In the genomic region with DNA sequence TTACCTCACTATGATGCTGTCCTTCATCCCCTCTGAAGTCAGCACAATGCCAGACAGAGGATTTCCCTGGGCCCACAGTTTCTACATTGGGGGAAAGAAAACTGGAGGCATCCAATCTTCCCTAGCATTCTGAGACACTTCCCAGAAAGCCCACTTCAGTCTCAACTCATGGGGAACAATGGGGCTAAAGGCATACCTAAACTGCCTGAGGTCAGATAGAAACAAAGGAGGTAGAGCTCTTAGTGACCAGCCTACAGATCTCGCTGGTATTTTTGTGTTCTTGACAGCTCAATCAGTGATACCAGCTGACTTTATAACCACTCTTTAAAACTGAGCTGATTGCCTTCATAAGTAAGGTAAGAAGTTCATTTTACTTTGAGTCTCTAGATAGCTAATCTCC, we compare ENCODE assay signal across 30 cellular contexts.
"Had no signal": no experiment of that assay in that cellular context is flagged by ENCODE, and none has a peak within 500 bp of the region (broad histone marks: within the 10 kb centered on the region; RNA-seq: fewer than 3 reads in every experiment).

No MANE protein-coding gene starts in this region.

- H3K36me3 Mint-ChIP-seq: activated naive CD4-positive, alpha-beta T cell treated with anti-CD3 and anti-CD28 coated beads, Interleukin-2, amount 50 U/mL, for 24 hours; activated naive CD8-positive, alpha-beta T cell treated with anti-CD3 and anti-CD28 coated beads for 36 hours had no signal

- H3K4me3 Mint-ChIP-seq: activated CD4-positive, alpha-beta memory T cell treated with anti-CD3 and anti-CD28 coated beads, Interleukin-2, amount 10 ng/mL, durations not matched to agents 7 days and 5 days; activated CD4-positive, alpha-beta T cell treated with anti-CD3 and anti-CD28 coated beads, Interleukin-2, amount 10 ng/mL, durations not matched to agents 7 days and 5 days; activated naive CD4-positive, alpha-beta T cell treated with anti-CD3 and anti-CD28 coated beads for 36 hours; activated naive CD4-positive, alpha-beta T cell treated with anti-CD3 and anti-CD28 coated beads, Interleukin-2, amount 50 U/mL, for 24 hours; activated naive CD8-positive, alpha-beta T cell treated with anti-CD3 and anti-CD28 coated beads for 36 hours; activated naive CD8-positive, alpha-beta T cell treated with anti-CD3 and anti-CD28 coated beads, Interleukin-2, amount 50 U/mL, for 24 hours; activated T-cell treated with anti-CD3 and anti-CD28 coated beads, Interleukin-2, amount 50 U/mL, for 24 hours; activated T-cell treated with anti-CD3 and anti-CD28 coated beads, Interleukin-2, amount 50 U/mL, for 72 hours; effector memory CD8-positive, alpha-beta T cell had no signal

- H3K9me3 ChIP-seq: adrenal gland, body of pancreas, gastroesophageal sphincter had no signal

- H3K4me1 ChIP-seq: adrenal gland, body of pancreas, esophagus squamous epithelium, gastroesophageal sphincter had no signal

- DNase-seq: activated CD4-positive, alpha-beta memory T cell treated with anti-CD3 and anti-CD28 coated beads, Interleukin-2, amount 10 ng/mL, durations not matched to agents 7 days and 5 days; activated CD4-positive, alpha-beta T cell treated with anti-CD3 and anti-CD28 coated beads for 1 hour; activated CD4-positive, alpha-beta T cell treated with anti-CD3 and anti-CD28 coated beads for 4 hours; activated CD4-positive, alpha-beta T cell treated with anti-CD3 and anti-CD28 coated beads, Interleukin-2, amount 10 ng/mL, durations not matched to agents 7 days and 5 days; activated CD4-positive, alpha-beta T cell treated with anti-CD3 and anti-CD28 coated beads, Interleukin-2, amount 50 U/mL, for 4 hours; activated CD8-positive, alpha-beta memory T cell treated with anti-CD3 and anti-CD28 coated beads, Interleukin-2, amount 50 U/mL, for 48 hours; activated effector memory CD4-positive, alpha-beta T cell treated with anti-CD3 and anti-CD28 coated beads, Interleukin-2, amount 50 U/mL, for 16 hours; activated naive CD4-positive, alpha-beta T cell treated with anti-CD3 and anti-CD28 coated beads for 36 hours; activated naive CD8-positive, alpha-beta T cell treated with anti-CD3 and anti-CD28 coated beads for 36 hours; activated naive CD8-positive, alpha-beta T cell treated with anti-CD3 and anti-CD28 coated beads, Interleukin-2, amount 50 U/mL, for 24 hours; activated T-cell treated with anti-CD3 and anti-CD28 coated beads for 4 hours; activated T-cell treated with anti-CD3 and anti-CD28 coated beads, Interleukin-2, amount 50 U/mL, for 24 hours; activated T-cell treated with anti-CD3 and anti-CD28 coated beads, Interleukin-2, amount 50 U/mL, for 72 hours; adrenal gland; amygdala; aorta; body of pancreas; central memory CD4-positive, alpha-beta T cell; cerebellar nuclear complex; cortex of kidney; effector CD4-positive, alpha-beta T cell; effector memory CD8-positive, alpha-beta T cell; esophagus squamous epithelium; foreskin melanocyte; heart right ventricle; T-helper 2 cell had no signal

- H3K27ac ChIP-seq: adrenal gland, body of pancreas, epithelial cell of prostate, esophagus squamous epithelium, gastroesophageal sphincter had no signal

- FAIRE-seq: endothelial cell of umbilical vein had no signal

- H3K4me3 ChIP-seq: adrenal gland, body of pancreas, esophagus squamous epithelium, gastroesophageal sphincter, heart right ventricle had no signal

- H3K27me3 Mint-ChIP-seq: activated CD4-positive, alpha-beta memory T cell treated with anti-CD3 and anti-CD28 coated beads, Interleukin-2, amount 10 ng/mL, durations not matched to agents 7 days and 5 days; activated CD4-positive, alpha-beta T cell treated with anti-CD3 and anti-CD28 coated beads, Interleukin-2, amount 10 ng/mL, durations not matched to agents 7 days and 5 days; activated naive CD4-positive, alpha-beta T cell treated with anti-CD3 and anti-CD28 coated beads, Interleukin-2, amount 50 U/mL, for 24 hours; activated naive CD8-positive, alpha-beta T cell treated with anti-CD3 and anti-CD28 coated beads for 36 hours; activated naive CD8-positive, alpha-beta T cell treated with anti-CD3 and anti-CD28 coated beads, Interleukin-2, amount 50 U/mL, for 24 hours; activated T-cell treated with anti-CD3 and anti-CD28 coated beads, Interleukin-2, amount 50 U/mL, for 24 hours; effector memory CD8-positive, alpha-beta T cell had no signal

- H3K9me3 Mint-ChIP-seq: activated CD4-positive, alpha-beta memory T cell treated with anti-CD3 and anti-CD28 coated beads, Interleukin-2, amount 10 ng/mL, durations not matched to agents 7 days and 5 days had no signal

- H3K36me3 ChIP-seq: adrenal gland, esophagus squamous epithelium, gastroesophageal sphincter, heart right ventricle had no signal

- H3K27ac Mint-ChIP-seq: activated CD4-positive, alpha-beta memory T cell treated with anti-CD3 and anti-CD28 coated beads, Interleukin-2, amount 10 ng/mL, durations not matched to agents 7 days and 5 days; activated CD4-positive, alpha-beta T cell treated with anti-CD3 and anti-CD28 coated beads, Interleukin-2, amount 10 ng/mL, durations not matched to agents 7 days and 5 days; activated naive CD4-positive, alpha-beta T cell treated with anti-CD3 and anti-CD28 coated beads for 36 hours; activated naive CD4-positive, alpha-beta T cell treated with anti-CD3 and anti-CD28 coated beads, Interleukin-2, amount 50 U/mL, for 24 hours; activated naive CD8-positive, alpha-beta T cell treated with anti-CD3 and anti-CD28 coated beads for 36 hours; activated naive CD8-positive, alpha-beta T cell treated with anti-CD3 and anti-CD28 coated beads, Interleukin-2, amount 50 U/mL, for 24 hours; activated T-cell treated with anti-CD3 and anti-CD28 coated beads, Interleukin-2, amount 50 U/mL, for 24 hours; activated T-cell treated with anti-CD3 and anti-CD28 coated beads, Interleukin-2, amount 50 U/mL, for 72 hours; effector memory CD8-positive, alpha-beta T cell had no signal

- H3K27me3 ChIP-seq: adrenal gland, body of pancreas, esophagus squamous epithelium, gastroesophageal sphincter, heart right ventricle had no signal

- H3K4me1 Mint-ChIP-seq: activated CD4-positive, alpha-beta memory T cell treated with anti-CD3 and anti-CD28 coated beads, Interleukin-2, amount 10 ng/mL, durations not matched to agents 7 days and 5 days; activated CD4-positive, alpha-beta T cell treated with anti-CD3 and anti-CD28 coated beads, Interleukin-2, amount 10 ng/mL, durations not matched to agents 7 days and 5 days; activated naive CD4-positive, alpha-beta T cell treated with anti-CD3 and anti-CD28 coated beads, Interleukin-2, amount 50 U/mL, for 24 hours; activated naive CD8-positive, alpha-beta T cell treated with anti-CD3 and anti-CD28 coated beads for 36 hours; activated naive CD8-positive, alpha-beta T cell treated with anti-CD3 and anti-CD28 coated beads, Interleukin-2, amount 50 U/mL, for 24 hours had no signal

- ATAC-seq: activated naive CD8-positive, alpha-beta T cell treated with anti-CD3 and anti-CD28 coated beads, Interleukin-2, amount 50 U/mL, for 24 hours; activated T-cell treated with anti-CD3 and anti-CD28 coated beads, Interleukin-2, amount 50 U/mL, for 72 hours; body of pancreas; effector memory CD8-positive, alpha-beta T cell; gastroesophageal sphincter had no signal
